In genomic region chr4:150960079-150960478, GRCh38 we compare ENCODE assay signal across 9 cellular contexts. TPM values are rescaled to one million over a fixed set of nuclear protein-coding genes. Genes with fewer than 3 reads are reported as not detected.
A peak's percentile ranks its signal among the peaks of the same experiment; 100 is the strongest.
DNase-seq lines count a peak whose midpoint lies in the region; ATAC-seq and TF ChIP-seq lines count a peak whose summit lies in the region.
"Had no signal": no experiment of that assay in that cellular context is flagged by ENCODE, and none has a peak within 500 bp of the region (broad histone marks: within the 10 kb centered on the region; RNA-seq: fewer than 3 reads in every experiment).

No MANE protein-coding gene starts in this region.

- intact Hi-C loops in body of pancreas (cut with DNase I) = no loop called here

- peak; percentile 68 to 72 for TF ChIP-seq RAD21 in liver (IDR thresholded peaks at IDR 0.05)

- in situ Hi-C loops in KBM-7 (cut with MboI; ENCODE audit: low pct_unique_long_range_greater_than_20kb, low sequenced_read_pairs) = no loop called here

- WGBS in body of pancreas, 2 donors = 66 to 76% methylated on average over 2 of the region's 2 CpGs
- 32% methylated on average over 2 of the region's 2 CpGs for WGBS in liver

- H3K27ac ChIP-seq in body of pancreas (no peak overlapping the region), liver (ENCODE audit: low read depth in 1 of 2, low read length in 2 of 2) (no peak overlapping the region)

- no peak for TF ChIP-seq POLR2A in body of pancreas (IDR thresholded peaks at IDR 0.05)

- DNase-seq in D341Med (ENCODE audit: low spot score) (peak; percentile 50), KBM-7 (peak; percentile 26), body of pancreas (no peak), UCSD-AML1 (lab: John Stamatoyannopoulos, UW; ENCODE audit: unreplicated experiment) (no peak), 8988T (no peak)

- H3K36me3 ChIP-seq in body of pancreas (replicated peaks in 1 of 2; ENCODE audit: insufficient read depth in 1 of 2, low read depth in 2 of 2) (no peaks in the 10 kb centered on the region), liver (ENCODE audit: control insufficient read depth in 4 of 4, insufficient read depth in 3 of 4, low read depth in 1 of 4, low read length in 3 of 4) (no peaks in the 10 kb centered on the region)

- H3K27me3 ChIP-seq in body of pancreas (no peaks in the 10 kb centered on the region), liver (ENCODE audit: control insufficient read depth in 4 of 4, insufficient read depth in 4 of 4, low read length in 3 of 4) (no peaks in the 10 kb centered on the region)

- ATAC-seq in body of pancreas (no peak), GM21737 (IDR thresholded peaks at IDR 0.05; ENCODE audit: unreplicated experiment) (no peak), HG03108 (IDR thresholded peaks at IDR 0.05; ENCODE audit: unreplicated experiment) (no peak)

- H3K4me3 ChIP-seq in body of pancreas = no peak overlapping the region
- no peak overlapping the region for H3K4me3 ChIP-seq in liver (ENCODE audit: low read depth in 1 of 3, low read length in 3 of 3)
- H3K4me3 ChIP-seq: lung had no signal

- H3K4me1 ChIP-seq in body of pancreas (peaks cover 3% of the 10 kb centered on the region), liver (ENCODE audit: control insufficient read depth in 4 of 4, insufficient read depth in 4 of 4, low read length in 3 of 4) (peaks cover 0 to 5% (median 0%) of the 10 kb centered on the region in 4 donors)

- H3K9ac ChIP-seq in liver (ENCODE audit: low read depth in 1 of 2, low read length in 2 of 2) = peak overlapping the region in 1 of 2 donors; percentile 54

- no peaks in the 10 kb centered on the region for H3K9me3 ChIP-seq in body of pancreas
- no peaks in the 10 kb centered on the region for H3K9me3 ChIP-seq in liver (ENCODE audit: control insufficient read depth in 4 of 4, low read length in 3 of 4)

- TF ChIP-seq CTCF in body of pancreas (IDR thresholded peaks at IDR 0.05) (peak in 6 of 7 experiments; percentile 9 to 32 (median 20)), liver (IDR thresholded peaks at IDR 0.05; ENCODE audit: low read depth, low read length, missing input control) (peak; percentile 53)

TF ChIP-seq in liver, 16 proteins besides CTCF, POLR2A, EP300 and RAD21:
- TF ChIP-seq FOXA2 (IDR thresholded peaks at IDR 0.05) (no peak), HNF4A (conservative IDR thresholded peaks at IDR 0.05) (no peak), GABPA (IDR thresholded peaks at IDR 0.05 in 1 of 2, conservative IDR thresholded peaks at IDR 0.05 in 1 of 2) (no peak)
TF ChIP-seq in liver: peak in this region for 0.

RNA-seq across cellular contexts. Expression of gene LRBA, which starts 55.0 kb away (rescaled TPM):
- total RNA-seq in body of pancreas (10 to 100 TPM; 50.1 to 59.9 TPM), liver (10 to 100 TPM; 53.2 to 69.8 TPM)
- 10 to 100 TPM in 1 of 2 donors, 1 to 10 TPM in 1; 8.2 to 12.3 TPM for polyA plus RNA-seq in liver

Comparison
In these comparisons a context has a peak if more than half of its experiments do, and no peak if none do; other contexts are left out.
1. DNase-seq: peak in D341Med (single experiment) and KBM-7 (single experiment); none in body of pancreas (0 of 4), UCSD-AML1 (single experiment) and 8988T (single experiment).